In genomic region chr13:42971670-42972355, GRCh38 we compare ENCODE assay signal across 17 cellular contexts.
DNase-seq lines count a peak whose midpoint lies in the region; ATAC-seq and TF ChIP-seq lines count a peak whose summit lies in the region.
"Had no signal": no experiment of that assay in that cellular context is flagged by ENCODE, and none has a peak within 500 bp of the region (broad histone marks: within the 10 kb centered on the region; RNA-seq: fewer than 3 reads in every experiment).

No MANE protein-coding gene starts in this region.

- H3K4me3 ChIP-seq in OCI-LY3 (ENCODE audit: low read length): peak overlapping the region; percentile 25
- H3K4me3 ChIP-seq: heart right ventricle, neural progenitor cell, sigmoid colon, SK-N-MC had no signal

- H3K27me3 ChIP-seq in OCI-LY3 (ENCODE audit: low read depth, low read length): no peaks in the 10 kb centered on the region
- H3K27me3 ChIP-seq: heart right ventricle, neural progenitor cell, sigmoid colon had no signal

- no peaks in the 10 kb centered on the region for H4K20me1 ChIP-seq in OCI-LY3 (ENCODE audit: insufficient read depth, low read length)

- H3K79me2 ChIP-seq in OCI-LY3 (ENCODE audit: low read length): no peaks in the 10 kb centered on the region

- no peak overlapping the region for H3K9ac ChIP-seq in OCI-LY3 (ENCODE audit: low read length)
- H3K9ac ChIP-seq: neural progenitor cell had no signal

- ATAC-seq in GM21576 (IDR thresholded peaks at IDR 0.05; ENCODE audit: unreplicated experiment) (peak; percentile 46), HG03565 (IDR thresholded peaks at IDR 0.05; ENCODE audit: unreplicated experiment) (no peak)

- in situ Hi-C loops in GM13977 (cut with MboI; ENCODE audit: low pct_unique_long_range_greater_than_20kb, low sequenced_read_pairs, unreplicated experiment): no loop called here

- peaks cover 29% of the 10 kb centered on the region for H3K4me1 ChIP-seq in OCI-LY3 (ENCODE audit: low read length)

- peak overlapping the region; percentile 58 for H3K4me2 ChIP-seq in OCI-LY3 (ENCODE audit: low read length)
- H3K4me2 ChIP-seq: neural progenitor cell had no signal

- no peaks in the 10 kb centered on the region for H3K36me3 ChIP-seq in OCI-LY3 (replicated peaks; ENCODE audit: low read depth, low read length)
- H3K36me3 ChIP-seq: neural progenitor cell, sigmoid colon, WERI-Rb-1 had no signal

- H3K9me3 ChIP-seq in OCI-LY3 (ENCODE audit: insufficient read depth, low read length): no peaks in the 10 kb centered on the region
- H3K9me3 ChIP-seq: sigmoid colon had no signal

- no peak overlapping the region for H3K27ac ChIP-seq in OCI-LY3 (ENCODE audit: low read length)
- H3K27ac ChIP-seq: heart right ventricle, neural progenitor cell, sigmoid colon, SK-N-MC, WERI-Rb-1 had no signal

- DNase-seq in GM13977 (ENCODE audit: low spot score) (peak; percentile 54), germinal center (ENCODE audit: low spot score) (peak; percentile 60), pons (ENCODE audit: low spot score) (no peak), NCI-H2227 treated with DMSO at 0.1 percent for 48 hours (lab: John Stamatoyannopoulos, UW) (no peak), kidney tubule cell (ENCODE audit: low spot score) (no peak)
- DNase-seq: activated T-cell treated with anti-CD3 and anti-CD28 coated beads for 4 hours; effector memory CD4-positive, alpha-beta T cell; heart right ventricle; NCI-H1694; sigmoid colon; substantia nigra; WERI-Rb-1 had no signal

- TF ChIP-seq CTCF in GM13977 (IDR thresholded peaks at IDR 0.05; ENCODE audit: extremely low read depth, insufficient read depth, missing control alignments) (no peak), OCI-LY3 (IDR thresholded peaks at IDR 0.05; ENCODE audit: low read depth, low read length) (no peak)

- H2AFZ ChIP-seq in OCI-LY3 (ENCODE audit: low read depth, low read length): peak overlapping the region; percentile 19; the same call in 1 of the 2 replicates
- H2AFZ ChIP-seq: neural progenitor cell had no signal

Comparison
In these comparisons a context has a peak if more than half of its experiments do, and no peak if none do; other contexts are left out.
1. DNase-seq: peak in GM13977 (single experiment) and germinal center (single experiment); none in pons (single experiment), NCI-H2227 treated with DMSO at 0.1 percent for 48 hours (single experiment) and kidney tubule cell (single experiment).